ENCODE assay signal across 16 cellular contexts in genomic region chr6:143953922-143954321, GRCh38. TPM values are rescaled to one million over a fixed set of nuclear protein-coding genes. Genes with fewer than 3 reads are reported as not detected.
DNase-seq lines count a peak whose midpoint lies in the region; ATAC-seq and TF ChIP-seq lines count a peak whose summit lies in the region.
"Had no signal": no experiment of that assay in that cellular context is flagged by ENCODE, and none has a peak within 500 bp of the region (broad histone marks: within the 10 kb centered on the region; RNA-seq: fewer than 3 reads in every experiment).

No MANE protein-coding gene starts in this region.

- H3K18ac ChIP-seq in H9 (ENCODE audit: insufficient read length, low read depth, low read length), result no peak overlapping the region

- H2BK120ac ChIP-seq in H9 (ENCODE audit: low read depth, low read length, poor library complexity, severe bottlenecking), result no peak overlapping the region

- no peak overlapping the region for H3K4ac ChIP-seq in H9 (ENCODE audit: low read depth, low read length)

- no peak overlapping the region for H2AFZ ChIP-seq in H9 (ENCODE audit: low read length)

- H3K79me1 ChIP-seq in H9 (ENCODE audit: insufficient read depth, low read depth, low read length, poor library complexity, severe bottlenecking), result no peaks in the 10 kb centered on the region

- H4K5ac ChIP-seq in H9 (ENCODE audit: insufficient read length, low read depth, low read length), result no peak overlapping the region

- H3K56ac ChIP-seq in H9 (ENCODE audit: insufficient read length, low read depth, low read length), result no peak overlapping the region

- H3T11ph ChIP-seq in H9 (ENCODE audit: low read length), result no peak overlapping the region

- POLR2A ChIA-PET in WTC11 (lab: Charles Lee), result no interaction called here

- H3K4me2 ChIP-seq in H9 (ENCODE audit: insufficient read depth, insufficient read length, low read length), result no peak overlapping the region
- H3K4me2 ChIP-seq: BLaER1 had no signal

- no peak overlapping the region for H3K4me3 ChIP-seq in stomach smooth muscle (ENCODE audit: low read length in 2 of 2)
- H3K4me3 ChIP-seq: BLaER1 had no signal

- H3K4me3 Mint-ChIP-seq in H9, result no peak overlapping the region
- H3K4me3 Mint-ChIP-seq in WTC11, result no peak overlapping the region
- H3K4me3 Mint-ChIP-seq: CD14-positive monocyte; CD4-positive, alpha-beta memory T cell had no signal

- H3K14ac ChIP-seq in H9 (ENCODE audit: insufficient read depth, low read length), result no peak overlapping the region

- H3K9me3 ChIP-seq in H9 (ENCODE audit: control insufficient read depth, low read depth, low read length) (no peaks in the 10 kb centered on the region), stomach smooth muscle (ENCODE audit: control insufficient read depth in 2 of 2, low read length in 2 of 2) (no peaks in the 10 kb centered on the region)
- H3K9me3 ChIP-seq: BLaER1 had no signal

- peaks cover 11% of the 10 kb centered on the region for H3K4me1 ChIP-seq in H9 (ENCODE audit: insufficient read depth, low read length)
- H3K4me1 ChIP-seq in stomach smooth muscle (ENCODE audit: control insufficient read depth, insufficient read depth, low read length), result peaks cover 3% of the 10 kb centered on the region

- no peak overlapping the region for H2BK15ac ChIP-seq in H9 (ENCODE audit: low read depth, low read length)

- H3K27ac ChIP-seq in H9 (ENCODE audit: insufficient read length, low read depth, low read length) (no peak overlapping the region), stomach smooth muscle (ENCODE audit: low read length) (peak overlapping the region; percentile 32)
- H3K27ac ChIP-seq: BLaER1, HL-60 had no signal

- H4K20me1 ChIP-seq in H9 (ENCODE audit: control insufficient read depth, insufficient read depth, insufficient read length), result no peaks in the 10 kb centered on the region
- H4K20me1 ChIP-seq: BLaER1 had no signal

- WGBS in H9 (ENCODE audit: extremely low coverage, insufficient read length, low lambda C conversion rate), result no CpG with 5 or more reads among the region's 4 CpGs

- no peak overlapping the region for H2BK20ac ChIP-seq in H9 (ENCODE audit: low read depth, low read length, poor library complexity, severe bottlenecking)

- no peak overlapping the region for H4K91ac ChIP-seq in H9 (ENCODE audit: insufficient read length, low read depth, low read length)

- no peaks in the 10 kb centered on the region for H3K79me2 ChIP-seq in H9 (ENCODE audit: insufficient read depth, low read length)

- no peak overlapping the region for H3K9ac ChIP-seq in H9 (ENCODE audit: extremely low read depth, insufficient read length, low read length)
- no peak overlapping the region for H3K9ac ChIP-seq in stomach smooth muscle (ENCODE audit: low read length in 2 of 2)
- H3K9ac ChIP-seq: BLaER1 had no signal

- peaks cover 23 to 28% of the 10 kb centered on the region in 2 experiments for H3K4me1 Mint-ChIP-seq in H9
- peaks cover 25% of the 10 kb centered on the region for H3K4me1 Mint-ChIP-seq in WTC11
- H3K4me1 Mint-ChIP-seq: CD14-positive monocyte; CD4-positive, alpha-beta memory T cell had no signal

- peaks cover 2 to 5% of the 10 kb centered on the region in 2 donors for H3K36me3 ChIP-seq in stomach smooth muscle (ENCODE audit: control insufficient read depth in 2 of 2, insufficient read depth in 2 of 2, low read length in 2 of 2)
- H3K36me3 ChIP-seq: BLaER1 had no signal

- H3K27me3 Mint-ChIP-seq in H9 (ENCODE audit: low read depth) (peaks cover 33% of the 10 kb centered on the region), WTC11 (ENCODE audit: low read depth) (peaks cover 38% of the 10 kb centered on the region)
- H3K27me3 Mint-ChIP-seq: CD4-positive, alpha-beta memory T cell had no signal

- no peak overlapping the region for H2BK12ac ChIP-seq in H9 (ENCODE audit: insufficient read length, low read depth, low read length)

- ATAC-seq in WTC11, result peak; percentile 56
- ATAC-seq in HG02588 (IDR thresholded peaks at IDR 0.05; ENCODE audit: unreplicated experiment), result no peak
- ATAC-seq in GM18867 (IDR thresholded peaks at IDR 0.05; ENCODE audit: unreplicated experiment), result no peak

- no peak overlapping the region for H4K8ac ChIP-seq in H9 (replicated peaks; ENCODE audit: insufficient read length, low read depth, low read length)

- no peak overlapping the region for H2AK5ac ChIP-seq in H9 (ENCODE audit: insufficient read length, low read length)

- H3K27me3 ChIP-seq in H9 (ENCODE audit: insufficient read depth, low read length) (peaks cover 30% of the 10 kb centered on the region), stomach smooth muscle (ENCODE audit: control insufficient read depth in 1 of 2, insufficient read depth in 2 of 2, low read length in 2 of 2) (no peaks in the 10 kb centered on the region)
- H3K27me3 ChIP-seq: BLaER1 had no signal

- H3K9me3 Mint-ChIP-seq in H9, result no peaks in the 10 kb centered on the region
- peaks cover 3% of the 10 kb centered on the region; the same call in 1 of the 2 replicates for H3K9me3 Mint-ChIP-seq in WTC11
- H3K9me3 Mint-ChIP-seq: CD4-positive, alpha-beta memory T cell had no signal

- DNase-seq in H9, result no peak
- DNase-seq in WTC11 (ENCODE audit: low spot score), result peak; percentile 34
- peak; percentile 52 for DNase-seq in iPS-NIHi7 (ENCODE audit: extremely low spot score)
- DNase-seq in stimulated activated naive CD4-positive, alpha-beta T cell (lab: John Stamatoyannopoulos, UW), result no peak
- DNase-seq: 8988T; CD4-positive, alpha-beta memory T cell; DMS153; DMS79; GDM1; HCEC 1CT had no signal

- H3K23me2 ChIP-seq in H9 (ENCODE audit: insufficient read length, low read depth, low read length, poor library complexity, severe bottlenecking), result no peaks in the 10 kb centered on the region

- TF ChIP-seq CTCF in H9 (conservative IDR thresholded peaks at IDR 0.05) (peak; percentile 44; the same call in 2 of the 3 replicates), WTC11 (IDR thresholded peaks at IDR 0.05) (no peak)

- no peaks in the 10 kb centered on the region for H3K36me3 Mint-ChIP-seq in H9 (ENCODE audit: insufficient read depth in 1 of 3, low read depth in 3 of 3)
- no peaks in the 10 kb centered on the region for H3K36me3 Mint-ChIP-seq in WTC11
- H3K36me3 Mint-ChIP-seq: CD4-positive, alpha-beta memory T cell had no signal

- no peak overlapping the region for H2BK5ac ChIP-seq in H9 (ENCODE audit: insufficient read length, low read length)

- H3K23ac ChIP-seq in H9 (ENCODE audit: insufficient read length, low read depth, low read length), result no peak overlapping the region

- CTCF ChIA-PET in WTC11 (lab: Charles Lee), result interaction anchor here (0.6 to 2.5 kb wide), 9 partner anchors 10 to 369 kb away, joined by 3 to 36 read pairs (median 10); no protein-coding TSS in a partner anchor

- no peak overlapping the region for H3K27ac Mint-ChIP-seq in H9
- H3K27ac Mint-ChIP-seq in WTC11, result no peak overlapping the region
- H3K27ac Mint-ChIP-seq: CD14-positive monocyte; CD4-positive, alpha-beta memory T cell had no signal

TF ChIP-seq in WTC11, 78 proteins besides CTCF, POLR2A, EP300 and RAD21:
- TF ChIP-seq, protein P1, sequence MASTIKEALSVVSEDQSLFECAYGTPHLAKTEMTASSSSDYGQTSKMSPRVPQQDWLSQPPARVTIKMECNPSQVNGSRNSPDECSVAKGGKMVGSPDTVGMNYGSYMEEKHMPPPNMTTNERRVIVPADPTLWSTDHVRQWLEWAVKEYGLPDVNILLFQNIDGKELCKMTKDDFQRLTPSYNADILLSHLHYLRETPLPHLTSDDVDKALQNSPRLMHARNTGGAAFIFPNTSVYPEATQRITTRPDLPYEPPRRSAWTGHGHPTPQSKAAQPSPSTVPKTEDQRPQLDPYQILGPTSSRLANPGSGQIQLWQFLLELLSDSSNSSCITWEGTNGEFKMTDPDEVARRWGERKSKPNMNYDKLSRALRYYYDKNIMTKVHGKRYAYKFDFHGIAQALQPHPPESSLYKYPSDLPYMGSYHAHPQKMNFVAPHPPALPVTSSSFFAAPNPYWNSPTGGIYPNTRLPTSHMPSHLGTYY (CRISPR knock-in tag; IDR thresholded peaks at IDR 0.05), result no peak
- TF ChIP-seq MLX (CRISPR knock-in tag; IDR thresholded peaks at IDR 0.05) (no peak), E2F5 (CRISPR knock-in tag; IDR thresholded peaks at IDR 0.05) (no peak), ZBTB21 (CRISPR knock-in tag; IDR thresholded peaks at IDR 0.05; ENCODE audit: borderline replicate concordance) (no peak), TEAD4 (CRISPR knock-in tag; IDR thresholded peaks at IDR 0.05) (no peak), SMAD4 (CRISPR knock-in tag; IDR thresholded peaks at IDR 0.05) (no peak), ZNF219 (CRISPR knock-in tag; IDR thresholded peaks at IDR 0.05; ENCODE audit: borderline replicate concordance) (no peak), SMAD3 (CRISPR knock-in tag; IDR thresholded peaks at IDR 0.05; ENCODE audit: borderline replicate concordance) (no peak), RORB (CRISPR knock-in tag; IDR thresholded peaks at IDR 0.05) (no peak), JUN (CRISPR knock-in tag; IDR thresholded peaks at IDR 0.05) (no peak), ATF1 (CRISPR knock-in tag; IDR thresholded peaks at IDR 0.05) (no peak)
- TF ChIP-seq, protein P2, sequence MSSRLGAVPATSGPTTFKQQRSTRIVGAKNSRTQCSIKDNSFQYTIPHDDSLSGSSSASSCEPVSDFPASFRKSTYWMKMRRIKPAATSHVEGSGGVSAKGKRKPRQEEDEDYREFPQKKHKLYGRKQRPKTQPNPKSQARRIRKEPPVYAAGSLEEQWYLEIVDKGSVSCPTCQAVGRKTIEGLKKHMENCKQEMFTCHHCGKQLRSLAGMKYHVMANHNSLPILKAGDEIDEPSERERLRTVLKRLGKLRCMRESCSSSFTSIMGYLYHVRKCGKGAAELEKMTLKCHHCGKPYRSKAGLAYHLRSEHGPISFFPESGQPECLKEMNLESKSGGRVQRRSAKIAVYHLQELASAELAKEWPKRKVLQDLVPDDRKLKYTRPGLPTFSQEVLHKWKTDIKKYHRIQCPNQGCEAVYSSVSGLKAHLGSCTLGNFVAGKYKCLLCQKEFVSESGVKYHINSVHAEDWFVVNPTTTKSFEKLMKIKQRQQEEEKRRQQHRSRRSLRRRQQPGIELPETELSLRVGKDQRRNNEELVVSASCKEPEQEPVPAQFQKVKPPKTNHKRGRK (CRISPR knock-in tag; IDR thresholded peaks at IDR 0.05; ENCODE audit: borderline replicate concordance), result no peak

RNA-seq across cellular contexts. Expression of gene PLAGL1, which starts 54.1 kb away (rescaled TPM):
- total RNA-seq in H9 (2021), result 1.6 and 1.9 TPM in 2 replicates
- 1.6 to 1.9 TPM (median 1.7 TPM) in 3 replicates for total RNA-seq in WTC11 (2021)

Comparison
In these comparisons a context has a peak if more than half of its experiments do, and no peak if none do; other contexts are left out.
1. DNase-seq: peak in WTC11 (single experiment) and iPS-NIHi7 (single experiment); none in H9 (single experiment) and stimulated activated naive CD4-positive, alpha-beta T cell (0 of 6).